Comparison of ENCODE assay signal across 18 cellular contexts in the genomic region with DNA sequence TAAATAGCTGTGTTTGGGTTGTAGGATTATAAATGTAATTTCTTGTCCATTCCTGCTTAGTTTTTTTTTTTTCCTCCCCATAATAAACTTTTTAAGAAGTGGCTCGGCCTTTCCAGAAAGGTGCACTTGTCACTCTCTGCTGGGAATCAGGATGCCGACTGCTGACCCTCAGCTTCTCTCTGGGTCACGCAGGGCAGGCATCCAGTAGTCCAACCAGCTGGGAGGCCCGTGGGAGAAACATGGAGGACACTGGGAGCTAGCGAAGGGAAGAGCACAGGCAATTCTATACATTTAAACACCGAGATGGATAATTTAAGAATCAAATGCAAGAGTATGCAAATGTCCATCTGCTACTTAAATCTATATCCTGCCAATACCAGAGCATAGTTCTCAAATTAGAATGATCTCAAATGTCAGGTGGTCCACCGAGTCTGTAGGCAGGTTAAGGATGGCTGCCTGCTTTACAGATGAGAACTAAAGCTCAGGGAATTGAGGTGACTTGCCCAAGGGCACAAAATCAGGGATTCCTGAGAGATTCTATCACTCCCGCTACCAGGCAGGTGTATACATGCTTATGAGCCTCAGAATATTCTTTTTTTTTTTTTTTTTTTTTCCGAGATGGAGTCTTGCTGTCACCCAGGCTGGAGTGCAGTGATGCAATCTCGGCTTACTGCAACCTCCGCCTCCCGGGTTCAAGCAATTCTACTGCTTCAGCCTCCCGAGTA.
A peak's percentile ranks its signal among the peaks of the same experiment; 100 is the strongest.
DNase-seq lines count a peak whose midpoint lies in the region; ATAC-seq and TF ChIP-seq lines count a peak whose summit lies in the region.
"Had no signal": no experiment of that assay in that cellular context is flagged by ENCODE, and none has a peak within 500 bp of the region (broad histone marks: within the 10 kb centered on the region; RNA-seq: fewer than 3 reads in every experiment).

No MANE protein-coding gene starts in this region.

- peaks cover 26% of the 10 kb centered on the region for H3K4me1 ChIP-seq in DOHH2 (ENCODE audit: control insufficient read depth, low read length)

- no peak overlapping the region for H3K4me3 Mint-ChIP-seq in chondrocyte (ENCODE audit: unreplicated experiment)
- H3K4me3 Mint-ChIP-seq: B cell; CD4-positive, CD25-positive, alpha-beta regulatory T cell; GM23338 had no signal

- H3K4me3 ChIP-seq in DOHH2 (ENCODE audit: low read length), result no peak overlapping the region
- H3K4me3 ChIP-seq: GM23338 had no signal

- no peaks in the 10 kb centered on the region for H3K9me3 Mint-ChIP-seq in chondrocyte (ENCODE audit: low read depth)
- H3K9me3 Mint-ChIP-seq: CD4-positive, CD25-positive, alpha-beta regulatory T cell; GM23338 had no signal

- H3K4me1 Mint-ChIP-seq in chondrocyte (ENCODE audit: low read depth), result peaks cover 22% of the 10 kb centered on the region
- H3K4me1 Mint-ChIP-seq: CD4-positive, CD25-positive, alpha-beta regulatory T cell had no signal

- H3K36me3 ChIP-seq in DOHH2 (ENCODE audit: control insufficient read depth, low read length), result no peaks in the 10 kb centered on the region

- no peaks in the 10 kb centered on the region for H3K36me3 Mint-ChIP-seq in chondrocyte (ENCODE audit: low read depth)
- H3K36me3 Mint-ChIP-seq: CD4-positive, CD25-positive, alpha-beta regulatory T cell had no signal

- DNase-seq in HPDE6-E6E7 (ENCODE audit: extremely low spot score) (peak; percentile 81), chondrocyte (ENCODE audit: low spot score) (peak; percentile 29), left lobe of liver (ENCODE audit: low spot score) (peak; percentile 32), EL (no peak), occipital lobe (lab: John Stamatoyannopoulos, UW) (no peak), COR-L47 (lab: John Stamatoyannopoulos, UW) (no peak)
- DNase-seq: Calu3; CD4-positive, CD25-positive, alpha-beta regulatory T cell; DMS79; KBM-7; NCI-H1436 treated with DMSO at 0.1 percent for 48 hours; NCI-H2029 treated with DMSO at 0.1 percent for 48 hours; NCI-H510A treated with DMSO at 0.1 percent for 48 hours had no signal

- H3F3A ChIP-seq in DOHH2 (ENCODE audit: control insufficient read depth, insufficient read depth), result no peaks in the 10 kb centered on the region

- no peaks in the 10 kb centered on the region for H4K20me1 ChIP-seq in DOHH2 (ENCODE audit: control insufficient read depth, insufficient read depth, low read depth, low read length)

- TF ChIP-seq CTCF in DOHH2 (IDR thresholded peaks at IDR 0.05; ENCODE audit: low read depth, low read length, poor library complexity, severe bottlenecking), result no peak
- TF ChIP-seq CTCF in chondrocyte (IDR thresholded peaks at IDR 0.05), result no peak

- H3K9me3 ChIP-seq in DOHH2 (ENCODE audit: control insufficient read depth, insufficient read depth, low read length), result no peaks in the 10 kb centered on the region

- H3K9me2 ChIP-seq in DOHH2 (replicated peaks; ENCODE audit: control insufficient read depth, low read length), result no peaks in the 10 kb centered on the region

- H3K79me2 ChIP-seq in DOHH2 (ENCODE audit: control insufficient read depth, low read length), result no peaks in the 10 kb centered on the region

- H3K27me3 ChIP-seq in DOHH2 (ENCODE audit: control insufficient read depth, low read length), result no peaks in the 10 kb centered on the region

- no peak overlapping the region for H3K27ac ChIP-seq in DOHH2 (ENCODE audit: low read depth, low read length)

- H3K27ac Mint-ChIP-seq in chondrocyte (ENCODE audit: unreplicated experiment), result no peak overlapping the region
- H3K27ac Mint-ChIP-seq: B cell, GM23338 had no signal

- ATAC-seq in left lobe of liver (no peak), HG02938 (IDR thresholded peaks at IDR 0.05; ENCODE audit: unreplicated experiment) (no peak)
- ATAC-seq: GM23338, HCT116 had no signal

- H3K27me3 Mint-ChIP-seq in chondrocyte (ENCODE audit: low read depth), result no peaks in the 10 kb centered on the region
- H3K27me3 Mint-ChIP-seq: B cell had no signal

- H3K4me2 ChIP-seq in DOHH2 (ENCODE audit: low read length), result 0 out of 2 replicates have a peak overlapping the region, but pooled peaks have one; percentile 4
- H3K4me2 ChIP-seq: GM23338 had no signal

Comparison
In these comparisons a context has a peak if more than half of its experiments do, and no peak if none do; other contexts are left out.
1. DNase-seq: peak in HPDE6-E6E7 (single experiment), chondrocyte (single experiment) and left lobe of liver (single experiment); none in EL (single experiment), occipital lobe (single experiment) and COR-L47 (single experiment).